ENCODE assay signal across 1 cellular context in the genomic region with DNA sequence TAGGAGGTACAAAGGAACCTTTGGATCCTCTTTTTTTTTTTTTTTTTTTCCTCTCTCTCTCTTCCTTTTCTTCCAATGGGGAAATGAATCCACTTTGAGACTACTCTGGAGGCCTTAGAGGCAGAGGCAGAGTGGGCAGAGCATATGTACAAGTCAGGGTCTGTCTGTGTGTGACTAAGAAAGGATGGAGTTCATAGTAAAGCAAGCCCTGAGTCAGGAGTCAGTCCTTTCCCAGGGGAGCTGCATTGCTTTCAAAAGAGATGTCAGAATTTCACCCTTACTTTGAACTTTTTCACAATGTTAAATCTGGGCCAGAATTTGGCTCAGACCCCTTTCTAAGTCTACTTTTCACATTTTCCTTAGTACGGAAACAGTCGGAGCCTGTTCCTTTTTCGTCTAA.
TF ChIP-seq lines count a peak whose summit lies in the region.

No MANE protein-coding gene starts in this region.

TF ChIP-seq in H1, 55 proteins besides CTCF, POLR2A, EP300 and RAD21:
- TF ChIP-seq NANOG (IDR thresholded peaks at IDR 0.05; ENCODE audit: insufficient read depth, low read depth, low read length, poor library complexity, severe bottlenecking) (no peak), SP4 (IDR thresholded peaks at IDR 0.05; ENCODE audit: low read length) (no peak), SP2 (IDR thresholded peaks at IDR 0.05; ENCODE audit: low read length) (no peak), CEBPB (IDR thresholded peaks at IDR 0.05; ENCODE audit: low read depth, low read length) (no peak), SRF (IDR thresholded peaks at IDR 0.05; ENCODE audit: low read depth, low read length) (no peak), GABPA (IDR thresholded peaks at IDR 0.05; ENCODE audit: borderline replicate concordance, insufficient read depth, low read length) (no peak), HDAC6 (IDR thresholded peaks at IDR 0.05; ENCODE audit: low read depth, low read length) (no peak), SP1 (IDR thresholded peaks at IDR 0.05; ENCODE audit: low read depth, low read length) (no peak), CTBP2 (IDR thresholded peaks at IDR 0.05; ENCODE audit: borderline replicate concordance, insufficient read depth, insufficient read length, low read length) (no peak), CBX8 (IDR thresholded peaks at IDR 0.05; ENCODE audit: borderline replicate concordance, low read depth, low read length) (no peak), SUZ12 (IDR thresholded peaks at IDR 0.05; ENCODE audit: low read length) (no peak), BACH1 (IDR thresholded peaks at IDR 0.05; ENCODE audit: low read length) (no peak)
- TF ChIP-seq, protein P1, sequence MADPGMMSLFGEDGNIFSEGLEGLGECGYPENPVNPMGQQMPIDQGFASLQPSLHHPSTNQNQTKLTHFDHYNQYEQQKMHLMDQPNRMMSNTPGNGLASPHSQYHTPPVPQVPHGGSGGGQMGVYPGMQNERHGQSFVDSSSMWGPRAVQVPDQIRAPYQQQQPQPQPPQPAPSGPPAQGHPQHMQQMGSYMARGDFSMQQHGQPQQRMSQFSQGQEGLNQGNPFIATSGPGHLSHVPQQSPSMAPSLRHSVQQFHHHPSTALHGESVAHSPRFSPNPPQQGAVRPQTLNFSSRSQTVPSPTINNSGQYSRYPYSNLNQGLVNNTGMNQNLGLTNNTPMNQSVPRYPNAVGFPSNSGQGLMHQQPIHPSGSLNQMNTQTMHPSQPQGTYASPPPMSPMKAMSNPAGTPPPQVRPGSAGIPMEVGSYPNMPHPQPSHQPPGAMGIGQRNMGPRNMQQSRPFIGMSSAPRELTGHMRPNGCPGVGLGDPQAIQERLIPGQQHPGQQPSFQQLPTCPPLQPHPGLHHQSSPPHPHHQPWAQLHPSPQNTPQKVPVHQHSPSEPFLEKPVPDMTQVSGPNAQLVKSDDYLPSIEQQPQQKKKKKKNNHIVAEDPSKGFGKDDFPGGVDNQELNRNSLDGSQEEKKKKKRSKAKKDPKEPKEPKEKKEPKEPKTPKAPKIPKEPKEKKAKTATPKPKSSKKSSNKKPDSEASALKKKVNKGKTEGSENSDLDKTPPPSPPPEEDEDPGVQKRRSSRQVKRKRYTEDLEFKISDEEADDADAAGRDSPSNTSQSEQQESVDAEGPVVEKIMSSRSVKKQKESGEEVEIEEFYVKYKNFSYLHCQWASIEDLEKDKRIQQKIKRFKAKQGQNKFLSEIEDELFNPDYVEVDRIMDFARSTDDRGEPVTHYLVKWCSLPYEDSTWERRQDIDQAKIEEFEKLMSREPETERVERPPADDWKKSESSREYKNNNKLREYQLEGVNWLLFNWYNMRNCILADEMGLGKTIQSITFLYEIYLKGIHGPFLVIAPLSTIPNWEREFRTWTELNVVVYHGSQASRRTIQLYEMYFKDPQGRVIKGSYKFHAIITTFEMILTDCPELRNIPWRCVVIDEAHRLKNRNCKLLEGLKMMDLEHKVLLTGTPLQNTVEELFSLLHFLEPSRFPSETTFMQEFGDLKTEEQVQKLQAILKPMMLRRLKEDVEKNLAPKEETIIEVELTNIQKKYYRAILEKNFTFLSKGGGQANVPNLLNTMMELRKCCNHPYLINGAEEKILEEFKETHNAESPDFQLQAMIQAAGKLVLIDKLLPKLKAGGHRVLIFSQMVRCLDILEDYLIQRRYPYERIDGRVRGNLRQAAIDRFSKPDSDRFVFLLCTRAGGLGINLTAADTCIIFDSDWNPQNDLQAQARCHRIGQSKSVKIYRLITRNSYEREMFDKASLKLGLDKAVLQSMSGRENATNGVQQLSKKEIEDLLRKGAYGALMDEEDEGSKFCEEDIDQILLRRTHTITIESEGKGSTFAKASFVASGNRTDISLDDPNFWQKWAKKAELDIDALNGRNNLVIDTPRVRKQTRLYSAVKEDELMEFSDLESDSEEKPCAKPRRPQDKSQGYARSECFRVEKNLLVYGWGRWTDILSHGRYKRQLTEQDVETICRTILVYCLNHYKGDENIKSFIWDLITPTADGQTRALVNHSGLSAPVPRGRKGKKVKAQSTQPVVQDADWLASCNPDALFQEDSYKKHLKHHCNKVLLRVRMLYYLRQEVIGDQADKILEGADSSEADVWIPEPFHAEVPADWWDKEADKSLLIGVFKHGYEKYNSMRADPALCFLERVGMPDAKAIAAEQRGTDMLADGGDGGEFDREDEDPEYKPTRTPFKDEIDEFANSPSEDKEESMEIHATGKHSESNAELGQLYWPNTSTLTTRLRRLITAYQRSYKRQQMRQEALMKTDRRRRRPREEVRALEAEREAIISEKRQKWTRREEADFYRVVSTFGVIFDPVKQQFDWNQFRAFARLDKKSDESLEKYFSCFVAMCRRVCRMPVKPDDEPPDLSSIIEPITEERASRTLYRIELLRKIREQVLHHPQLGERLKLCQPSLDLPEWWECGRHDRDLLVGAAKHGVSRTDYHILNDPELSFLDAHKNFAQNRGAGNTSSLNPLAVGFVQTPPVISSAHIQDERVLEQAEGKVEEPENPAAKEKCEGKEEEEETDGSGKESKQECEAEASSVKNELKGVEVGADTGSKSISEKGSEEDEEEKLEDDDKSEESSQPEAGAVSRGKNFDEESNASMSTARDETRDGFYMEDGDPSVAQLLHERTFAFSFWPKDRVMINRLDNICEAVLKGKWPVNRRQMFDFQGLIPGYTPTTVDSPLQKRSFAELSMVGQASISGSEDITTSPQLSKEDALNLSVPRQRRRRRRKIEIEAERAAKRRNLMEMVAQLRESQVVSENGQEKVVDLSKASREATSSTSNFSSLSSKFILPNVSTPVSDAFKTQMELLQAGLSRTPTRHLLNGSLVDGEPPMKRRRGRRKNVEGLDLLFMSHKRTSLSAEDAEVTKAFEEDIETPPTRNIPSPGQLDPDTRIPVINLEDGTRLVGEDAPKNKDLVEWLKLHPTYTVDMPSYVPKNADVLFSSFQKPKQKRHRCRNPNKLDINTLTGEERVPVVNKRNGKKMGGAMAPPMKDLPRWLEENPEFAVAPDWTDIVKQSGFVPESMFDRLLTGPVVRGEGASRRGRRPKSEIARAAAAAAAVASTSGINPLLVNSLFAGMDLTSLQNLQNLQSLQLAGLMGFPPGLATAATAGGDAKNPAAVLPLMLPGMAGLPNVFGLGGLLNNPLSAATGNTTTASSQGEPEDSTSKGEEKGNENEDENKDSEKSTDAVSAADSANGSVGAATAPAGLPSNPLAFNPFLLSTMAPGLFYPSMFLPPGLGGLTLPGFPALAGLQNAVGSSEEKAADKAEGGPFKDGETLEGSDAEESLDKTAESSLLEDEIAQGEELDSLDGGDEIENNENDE (IDR thresholded peaks at IDR 0.05; ENCODE audit: insufficient replicate concordance, low read length) = no peak
- TF ChIP-seq, protein P2, sequence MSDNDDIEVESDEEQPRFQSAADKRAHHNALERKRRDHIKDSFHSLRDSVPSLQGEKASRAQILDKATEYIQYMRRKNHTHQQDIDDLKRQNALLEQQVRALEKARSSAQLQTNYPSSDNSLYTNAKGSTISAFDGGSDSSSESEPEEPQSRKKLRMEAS (IDR thresholded peaks at IDR 0.05) = no peak
